17 cellular contexts compared by ENCODE assay signal in genomic region chr3:46082021-46082420, GRCh38. TPM values are rescaled to one million over a fixed set of nuclear protein-coding genes. Genes with fewer than 3 reads are reported as not detected.
DNase-seq lines count a peak whose midpoint lies in the region.
"Had no signal": no experiment of that assay in that cellular context is flagged by ENCODE, and none has a peak within 500 bp of the region (broad histone marks: within the 10 kb centered on the region; RNA-seq: fewer than 3 reads in every experiment).

No MANE protein-coding gene starts in this region.

- intact Hi-C loops in activated T-helper 1 cell treated with anti-CD3 and anti-CD28 coated beads, Interleukin-12 subunit alpha, Interleukin-12 subunit beta, Interleukin-2, Interleukin-4 antibody, amounts not matched to agents 30 ng/mL and 10 ng/mL and 1 ng/mL, durations not matched to agents 14 hours and 24 hours and 36 hours (cut with micrococcal nuclease) = no loop called here

- no peak overlapping the region for H3K9ac ChIP-seq in Karpas-422 (ENCODE audit: low read length)

- no peaks in the 10 kb centered on the region for H3K9me3 Mint-ChIP-seq in activated T-helper 1 cell treated with anti-CD3 and anti-CD28 coated beads, Interleukin-12 subunit alpha, Interleukin-12 subunit beta, Interleukin-2, Interleukin-4 antibody, amounts not matched to agents 30 ng/mL and 10 ng/mL and 1 ng/mL, durations not matched to agents 14 hours and 24 hours and 36 hours
- H3K9me3 Mint-ChIP-seq: CD14-positive monocyte; CD8-positive, alpha-beta memory T cell had no signal

- peaks cover 9% of the 10 kb centered on the region for H3K27me3 Mint-ChIP-seq in activated T-helper 1 cell treated with anti-CD3 and anti-CD28 coated beads, Interleukin-12 subunit alpha, Interleukin-12 subunit beta, Interleukin-2, Interleukin-4 antibody, amounts not matched to agents 30 ng/mL and 10 ng/mL and 1 ng/mL, durations not matched to agents 14 hours and 24 hours and 36 hours (ENCODE audit: insufficient read depth)
- H3K27me3 Mint-ChIP-seq: CD8-positive, alpha-beta memory T cell had no signal

- H3K9me3 ChIP-seq in Karpas-422 (ENCODE audit: low read length) = no peaks in the 10 kb centered on the region
- H3K9me3 ChIP-seq: HAP-1 had no signal

- no peaks in the 10 kb centered on the region for H3K27me3 ChIP-seq in Karpas-422 (ENCODE audit: low read length)

- no peaks in the 10 kb centered on the region for H3K36me3 ChIP-seq in Karpas-422 (ENCODE audit: insufficient read depth, low read length)
- H3K36me3 ChIP-seq: HAP-1 had no signal

- H3K4me1 Mint-ChIP-seq in activated T-helper 1 cell treated with anti-CD3 and anti-CD28 coated beads, Interleukin-12 subunit alpha, Interleukin-12 subunit beta, Interleukin-2, Interleukin-4 antibody, amounts not matched to agents 30 ng/mL and 10 ng/mL and 1 ng/mL, durations not matched to agents 14 hours and 24 hours and 36 hours (ENCODE audit: low read depth) = peaks cover 73% of the 10 kb centered on the region

- H3K27ac ChIP-seq in epithelial cell of prostate (peak overlapping the region; percentile 57), Karpas-422 (ENCODE audit: low read length) (no peak overlapping the region)
- H3K27ac ChIP-seq: 22Rv1 had no signal

- H3K9me2 ChIP-seq in Karpas-422 (replicated peaks; ENCODE audit: insufficient read depth, low read length) = no peaks in the 10 kb centered on the region

- no peaks in the 10 kb centered on the region for H4K20me1 ChIP-seq in Karpas-422 (ENCODE audit: insufficient read depth, low read depth, low read length)

- no peak overlapping the region for H2AFZ ChIP-seq in Karpas-422 (ENCODE audit: low read length)

- H3K4me3 ChIP-seq in Karpas-422 (ENCODE audit: low read length) = no peak overlapping the region
- H3K4me3 ChIP-seq: HAP-1 had no signal

- no peak overlapping the region for H3K4me2 ChIP-seq in Karpas-422 (ENCODE audit: low read depth, low read length, poor library complexity, severe bottlenecking)

- no peaks in the 10 kb centered on the region for H3K4me1 ChIP-seq in Karpas-422 (ENCODE audit: low read length)
- H3K4me1 ChIP-seq: HAP-1 had no signal

- peak overlapping the region; percentile 20 for H3K27ac Mint-ChIP-seq in activated T-helper 1 cell treated with anti-CD3 and anti-CD28 coated beads, Interleukin-12 subunit alpha, Interleukin-12 subunit beta, Interleukin-2, Interleukin-4 antibody, amounts not matched to agents 30 ng/mL and 10 ng/mL and 1 ng/mL, durations not matched to agents 14 hours and 24 hours and 36 hours
- H3K27ac Mint-ChIP-seq: CD14-positive monocyte; CD8-positive, alpha-beta memory T cell had no signal

- H3K79me2 ChIP-seq in Karpas-422 (ENCODE audit: low read length) = no peaks in the 10 kb centered on the region

- peak; percentile 16 for DNase-seq in DMS53 (lab: John Stamatoyannopoulos, UW)
- DNase-seq in DMS53 treated with DMSO at 0.1 percent for 48 hours (lab: John Stamatoyannopoulos, UW; ENCODE audit: unreplicated experiment) = no peak
- DNase-seq in activated T-helper 1 cell treated with anti-CD3 and anti-CD28 coated beads, Interleukin-12 subunit alpha, Interleukin-12 subunit beta, Interleukin-2, Interleukin-4 antibody, amounts not matched to agents 30 ng/mL and 10 ng/mL and 1 ng/mL, durations not matched to agents 14 hours and 24 hours and 36 hours (ENCODE audit: low spot score) = no peak
- no peak for DNase-seq in epithelial cell of prostate (ENCODE audit: low read depth, low spot score)
- no peak for DNase-seq in COLO829 (ENCODE audit: low spot score)
- no peak for DNase-seq in NCI-H2227 treated with DMSO at 0.1 percent for 48 hours (lab: John Stamatoyannopoulos, UW)
- DNase-seq in Karpas-422 = no peak
- DNase-seq: CD8-positive, alpha-beta memory T cell; DMS 273 treated with DMSO at 0.1 percent for 48 hours; DMS79 treated with DMSO at 0.1 percent for 48 hours; EL had no signal

- H3K4me3 Mint-ChIP-seq in activated T-helper 1 cell treated with anti-CD3 and anti-CD28 coated beads, Interleukin-12 subunit alpha, Interleukin-12 subunit beta, Interleukin-2, Interleukin-4 antibody, amounts not matched to agents 30 ng/mL and 10 ng/mL and 1 ng/mL, durations not matched to agents 14 hours and 24 hours and 36 hours = no peak overlapping the region
- H3K4me3 Mint-ChIP-seq: CD14-positive monocyte; CD8-positive, alpha-beta memory T cell had no signal

- peaks cover 10% of the 10 kb centered on the region for H3K36me3 Mint-ChIP-seq in activated T-helper 1 cell treated with anti-CD3 and anti-CD28 coated beads, Interleukin-12 subunit alpha, Interleukin-12 subunit beta, Interleukin-2, Interleukin-4 antibody, amounts not matched to agents 30 ng/mL and 10 ng/mL and 1 ng/mL, durations not matched to agents 14 hours and 24 hours and 36 hours (ENCODE audit: low read depth)
- H3K36me3 Mint-ChIP-seq: CD14-positive monocyte; CD8-positive, alpha-beta memory T cell had no signal

RNA-seq across cellular contexts. Expression of gene XCR1, which starts 54.7 kb away (rescaled TPM):
- 0.05 and 0.08 TPM in 2 replicates for total RNA-seq in activated T-helper 1 cell treated with anti-CD3 and anti-CD28 coated beads, Interleukin-12 subunit alpha, Interleukin-12 subunit beta, Interleukin-2, Interleukin-4 antibody, amounts not matched to agents 30 ng/mL and 10 ng/mL and 1 ng/mL, durations not matched to agents 14 hours and 24 hours and 36 hours
- not detected in 2 replicates for total RNA-seq in Karpas-422 (2014; rRNA removed; shearing (Covaris generic); ENCODE audit: low replicate concordance)
- total RNA-seq: A673; CD8-positive, alpha-beta memory T cell; H1; HepG2 had no signal
